Comparison of ENCODE assay signal across 2 cellular contexts in the genomic region with DNA sequence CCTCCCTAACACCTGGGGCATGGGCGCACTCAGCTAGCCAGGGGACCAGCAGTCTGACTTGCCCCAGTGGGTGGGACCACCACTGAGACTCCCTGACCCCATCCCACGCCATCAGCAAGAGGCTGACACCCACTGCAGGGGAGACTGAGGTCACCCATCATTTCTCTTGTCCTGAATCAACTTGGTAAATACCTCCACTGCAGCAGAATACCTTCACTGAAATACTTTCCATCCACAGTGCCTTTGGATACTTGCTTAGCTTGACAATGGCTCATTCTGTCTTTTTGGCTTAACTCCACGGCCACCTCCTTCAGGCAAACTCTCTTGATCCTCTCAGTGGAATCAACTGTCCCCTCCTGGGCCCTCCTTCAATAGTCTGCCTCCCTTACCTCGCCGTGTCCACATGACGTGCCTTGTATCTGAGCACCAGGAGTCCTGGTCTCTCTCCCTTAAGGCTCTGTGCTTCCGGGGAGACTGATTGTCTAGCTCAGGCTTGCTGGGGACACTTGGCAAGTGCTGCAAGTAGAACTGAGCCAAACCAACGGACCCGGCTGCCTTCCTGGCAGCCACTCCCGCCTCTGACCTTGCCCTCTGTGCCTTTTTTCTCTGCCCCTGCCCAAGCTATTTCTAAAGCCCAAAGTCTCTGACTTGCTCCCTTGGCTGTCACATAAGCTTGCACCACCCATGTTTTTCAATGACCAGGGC.
TF ChIP-seq lines count a peak whose summit lies in the region.

No MANE protein-coding gene starts in this region.

TF ChIP-seq in liver, 16 proteins besides CTCF, POLR2A, EP300 and RAD21:
- peak; percentile 21 to 24 for TF ChIP-seq RXRA (IDR thresholded peaks at IDR 0.05)
- TF ChIP-seq, protein P1, sequence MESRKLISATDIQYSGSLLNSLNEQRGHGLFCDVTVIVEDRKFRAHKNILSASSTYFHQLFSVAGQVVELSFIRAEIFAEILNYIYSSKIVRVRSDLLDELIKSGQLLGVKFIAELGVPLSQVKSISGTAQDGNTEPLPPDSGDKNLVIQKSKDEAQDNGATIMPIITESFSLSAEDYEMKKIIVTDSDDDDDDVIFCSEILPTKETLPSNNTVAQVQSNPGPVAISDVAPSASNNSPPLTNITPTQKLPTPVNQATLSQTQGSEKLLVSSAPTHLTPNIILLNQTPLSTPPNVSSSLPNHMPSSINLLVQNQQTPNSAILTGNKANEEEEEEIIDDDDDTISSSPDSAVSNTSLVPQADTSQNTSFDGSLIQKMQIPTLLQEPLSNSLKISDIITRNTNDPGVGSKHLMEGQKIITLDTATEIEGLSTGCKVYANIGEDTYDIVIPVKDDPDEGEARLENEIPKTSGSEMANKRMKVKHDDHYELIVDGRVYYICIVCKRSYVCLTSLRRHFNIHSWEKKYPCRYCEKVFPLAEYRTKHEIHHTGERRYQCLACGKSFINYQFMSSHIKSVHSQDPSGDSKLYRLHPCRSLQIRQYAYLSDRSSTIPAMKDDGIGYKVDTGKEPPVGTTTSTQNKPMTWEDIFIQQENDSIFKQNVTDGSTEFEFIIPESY (IDR thresholded peaks at IDR 0.05): no peak
- peak; percentile 28 for TF ChIP-seq HNF4G (IDR thresholded peaks at IDR 0.05)
- TF ChIP-seq, protein P2, sequence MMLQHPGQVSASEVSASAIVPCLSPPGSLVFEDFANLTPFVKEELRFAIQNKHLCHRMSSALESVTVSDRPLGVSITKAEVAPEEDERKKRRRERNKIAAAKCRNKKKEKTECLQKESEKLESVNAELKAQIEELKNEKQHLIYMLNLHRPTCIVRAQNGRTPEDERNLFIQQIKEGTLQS (IDR thresholded peaks at IDR 0.05): no peak
- TF ChIP-seq TAF1 (conservative IDR thresholded peaks at IDR 0.05): no peak
- TF ChIP-seq HNF4A (conservative IDR thresholded peaks at IDR 0.05): peak; percentile 73 to 89
- TF ChIP-seq NR2F2 (IDR thresholded peaks at IDR 0.05): peak; percentile 4

TF ChIP-seq in GM12891, 5 proteins besides CTCF, POLR2A, EP300 and RAD21:
- TF ChIP-seq SPI1 (IDR thresholded peaks at IDR 0.05; ENCODE audit: low read depth, low read length) (no peak), PAX5 (IDR thresholded peaks at IDR 0.05; ENCODE audit: insufficient read depth, low read length, severe bottlenecking) (no peak), POU2F2 (IDR thresholded peaks at IDR 0.05; ENCODE audit: low read depth, low read length) (no peak), TAF1 (IDR thresholded peaks at IDR 0.05; ENCODE audit: low read depth, low read length) (no peak), POLR2AphosphoS5 (IDR thresholded peaks at IDR 0.05; ENCODE audit: low read depth, low read length) (no peak)
TF ChIP-seq in GM12891: peak in this region for 0.
